ENCODE assay signal across 8 cellular contexts in the genomic region with DNA sequence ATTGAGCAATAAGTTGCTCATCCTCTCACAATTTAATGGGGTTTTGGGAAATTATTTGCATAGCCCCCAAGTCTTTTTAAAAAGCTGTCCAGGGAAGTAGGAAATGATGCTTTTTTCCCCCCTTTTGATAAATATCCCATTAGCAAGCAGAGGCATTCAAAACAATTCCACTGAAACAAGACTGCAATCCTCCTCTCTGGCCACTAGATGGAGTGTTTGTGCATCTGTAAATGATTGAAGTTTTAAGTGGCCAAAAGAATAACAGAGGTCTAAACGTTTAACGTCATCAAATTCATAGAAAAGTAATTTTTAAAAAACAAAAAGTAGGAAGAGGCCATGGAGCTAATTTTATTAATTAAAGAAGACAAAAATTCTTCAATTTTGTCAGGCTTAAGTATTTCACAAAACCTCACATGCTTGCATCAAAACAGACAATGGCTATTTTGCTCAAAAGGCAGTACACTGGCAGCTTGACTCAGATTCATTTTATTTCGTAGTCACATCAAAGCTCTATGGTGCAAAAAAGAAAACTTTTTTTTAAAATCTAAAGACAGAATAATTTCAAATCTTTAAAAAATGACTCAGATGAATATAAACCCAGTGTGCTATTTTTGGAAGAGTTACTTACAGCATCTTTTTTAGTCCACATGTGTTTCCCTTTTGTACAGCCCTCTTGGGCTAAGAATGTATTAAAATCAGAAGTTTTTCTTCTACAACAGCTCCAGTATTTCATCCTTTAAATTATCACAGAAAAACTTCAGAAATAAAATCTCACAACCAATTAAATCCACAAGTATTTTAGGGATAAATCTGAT. TPM values are rescaled to one million over a fixed set of nuclear protein-coding genes. Genes with fewer than 3 reads are reported as not detected.
DNase-seq lines count a peak whose midpoint lies in the region; ATAC-seq and TF ChIP-seq lines count a peak whose summit lies in the region.

No MANE protein-coding gene starts in this region.

- intact Hi-C loops in posterior cingulate gyrus (cut with DNase I): no loop called here

- H3K36me3 Mint-ChIP-seq in T-helper 17 cell (ENCODE audit: low read depth): peaks cover 19% of the 10 kb centered on the region

- peaks cover 22% of the 10 kb centered on the region for H3K4me1 Mint-ChIP-seq in T-helper 17 cell

- no peaks in the 10 kb centered on the region for H3K9me3 ChIP-seq in T-helper 17 cell (ENCODE audit: control insufficient read depth, low read length, poor library complexity, severe bottlenecking)

- H3K27me3 Mint-ChIP-seq in T-helper 17 cell: no peaks in the 10 kb centered on the region

- H3K27ac Mint-ChIP-seq in T-helper 17 cell: peak overlapping the region; percentile 60

- H3K4me3 Mint-ChIP-seq in T-helper 17 cell: no peak overlapping the region

- TF ChIP-seq CTCF in GM12872 (IDR thresholded peaks at IDR 0.05; ENCODE audit: insufficient read depth, low read depth, low read length): peak; percentile 84

- DNase-seq in Ammon's horn (ENCODE audit: low spot score): peak; percentile 64
- peak; percentile 21 for DNase-seq in NCI-H1092 (lab: John Stamatoyannopoulos, UW)
- DNase-seq in T-helper 17 cell: no peak
- peak; percentile 58 for DNase-seq in fibroblast of the conjunctiva (ENCODE audit: low read depth)
- peak; percentile 39 for DNase-seq in putamen (ENCODE audit: low spot score)
- no peak for DNase-seq in posterior cingulate gyrus

- peak; percentile 70 for ATAC-seq in HG02610 (IDR thresholded peaks at IDR 0.05; ENCODE audit: unreplicated experiment)
- ATAC-seq in T-helper 17 cell: peak; percentile 75

RNA-seq across cellular contexts. Expression of gene CHORDC1, which starts 17.8 kb away (rescaled TPM):
- total RNA-seq in T-helper 17 cell: 10 to 100 TPM; 92.4 to 96.0 TPM

Comparison
In these comparisons a context has a peak if more than half of its experiments do, and no peak if none do; other contexts are left out.
1. DNase-seq: peak in Ammon's horn (single experiment), NCI-H1092 (single experiment), fibroblast of the conjunctiva (single experiment) and putamen (single experiment); none in T-helper 17 cell (0 of 3) and posterior cingulate gyrus (0 of 10).